27 cellular contexts compared by ENCODE assay signal in genomic region chr7:120320218-120320961, GRCh38. TPM values are rescaled to one million over a fixed set of nuclear protein-coding genes. Genes with fewer than 3 reads are reported as not detected.
DNase-seq lines count a peak whose midpoint lies in the region; ATAC-seq, FAIRE-seq and TF ChIP-seq lines count a peak whose summit lies in the region.
"Had no signal": no experiment of that assay in that cellular context is flagged by ENCODE, and none has a peak within 500 bp of the region (broad histone marks: within the 10 kb centered on the region; RNA-seq: fewer than 3 reads in every experiment).

No MANE protein-coding gene starts in this region.

- H2AFZ ChIP-seq in endothelial cell of umbilical vein (ENCODE audit: low read depth, low read length) = peak overlapping the region; percentile 51

- H3K4me2 ChIP-seq in endothelial cell of umbilical vein (ENCODE audit: insufficient read depth, low read length) = peak overlapping the region; percentile 73
- H3K4me2 ChIP-seq: BLaER1 had no signal

- FAIRE-seq in endothelial cell of umbilical vein (lab: Jason Lieb, UNC) = no peak
- FAIRE-seq: GM12891, H54 had no signal

- no peaks in the 10 kb centered on the region for H3K9me1 ChIP-seq in endothelial cell of umbilical vein (replicated peaks; ENCODE audit: control insufficient read depth, extremely low read depth, insufficient read depth, low read length)

- no peaks in the 10 kb centered on the region for H4K20me1 ChIP-seq in endothelial cell of umbilical vein (replicated peaks; ENCODE audit: control insufficient read depth, extremely low read depth, insufficient read depth, low read length)
- H4K20me1 ChIP-seq: BLaER1 had no signal

- POLR2A ChIA-PET in endothelial cell of umbilical vein (lab: Charles Lee) = no interaction called here

- H3K27me3 ChIP-seq in endothelial cell of umbilical vein (ENCODE audit: control insufficient read depth in 2 of 2, insufficient read depth in 2 of 2, low read length in 2 of 2) (no peaks in the 10 kb centered on the region), spleen (replicated peaks in 1 of 7) (no peaks in the 10 kb centered on the region), right cardiac atrium (ENCODE audit: control insufficient read depth, insufficient read depth) (no peaks in the 10 kb centered on the region)
- H3K27me3 ChIP-seq: BLaER1 had no signal

- no peaks in the 10 kb centered on the region for H3K79me2 ChIP-seq in endothelial cell of umbilical vein (ENCODE audit: control insufficient read depth, insufficient read depth, low read length)

- no TSS peak for BruUV-seq in endothelial cell of umbilical vein (replicated peaks; lab: Mats Ljungman, UMichigan)

- peaks cover 11% of the 10 kb centered on the region for H3K4me1 ChIP-seq in endothelial cell of umbilical vein (ENCODE audit: control insufficient read depth, extremely low read depth, insufficient read depth, low read length)
- H3K4me1 ChIP-seq in spleen = no peaks in the 10 kb centered on the region
- H3K4me1 ChIP-seq in right cardiac atrium (ENCODE audit: control insufficient read depth, insufficient read depth, low read length) = no peaks in the 10 kb centered on the region
- H3K4me1 ChIP-seq: BLaER1 had no signal

- DNase-seq in endothelial cell of umbilical vein (ENCODE audit: low read depth, low spot score) = peak; percentile 47
- DNase-seq in spleen = no peak
- DNase-seq in HT-29 (ENCODE audit: low spot score) = no peak
- no peak for DNase-seq in right cardiac atrium
- DNase-seq: CD4-positive, alpha-beta T cell; COR-L47; DMS 273 treated with DMSO at 0.1 percent for 48 hours; DMS79 treated with DMSO at 0.1 percent for 48 hours; HFFc6; Karpas-422; MV-4-11; NCI-H1105 treated with DMSO at 0.1 percent for 48 hours; NCI-H1694; NCI-H2081; NCI-H2171; NCI-H526 treated with DMSO at 0.1 percent for 48 hours; Right ventricle myocardium superior had no signal

- H3K27ac ChIP-seq in endothelial cell of umbilical vein (ENCODE audit: insufficient read depth, low read depth, low read length) (no peak overlapping the region), spleen (no peak overlapping the region), right cardiac atrium (ENCODE audit: low read length) (no peak overlapping the region)
- H3K27ac ChIP-seq: BLaER1 had no signal

- H3K36me3 ChIP-seq in endothelial cell of umbilical vein (ENCODE audit: control insufficient read depth in 2 of 2, extremely low read depth in 1 of 2, insufficient read depth in 2 of 2, low read length in 2 of 2) (no peaks in the 10 kb centered on the region), spleen (no peaks in the 10 kb centered on the region)
- H3K36me3 ChIP-seq: BLaER1 had no signal

- WGBS in spleen, 5 donors = 51 to 61% (median 57%) methylated on average over 3 of the region's 3 CpGs
- WGBS in right cardiac atrium = 58% methylated on average over 3 of the region's 3 CpGs

- ATAC-seq in GM18870 (IDR thresholded peaks at IDR 0.05; ENCODE audit: unreplicated experiment) (peak; percentile 72), HG03354 (IDR thresholded peaks at IDR 0.05; ENCODE audit: poor library complexity, severe bottlenecking, unreplicated experiment) (peak; percentile 58), right cardiac atrium (no peak), GM19328 (IDR thresholded peaks at IDR 0.05; ENCODE audit: unreplicated experiment) (no peak)

- TF ChIP-seq CTCF in endothelial cell of umbilical vein (IDR thresholded peaks at IDR 0.05; ENCODE audit: extremely low read depth in 1 of 2, insufficient read depth in 1 of 2, low read depth in 1 of 2, low read length in 2 of 2) (no peak), spleen (IDR thresholded peaks at IDR 0.05 in 8 of 11, conservative IDR thresholded peaks at IDR 0.05 in 3 of 11) (no peak)

- dilution Hi-C loops in endothelial cell of umbilical vein (cut with MboI; ENCODE audit: extremely low pct_ligation_motif_present, low sequenced_read_pairs) = no loop called here

- CTCF ChIA-PET in endothelial cell of umbilical vein (lab: Charles Lee) = interaction anchor here (0.6 to 1.3 kb wide), 3 partner anchors 10 to 24 kb away, joined by 3 to 4 read pairs (median 3); no protein-coding TSS in a partner anchor

- H3K9ac ChIP-seq in endothelial cell of umbilical vein (replicated peaks; ENCODE audit: extremely low read depth, insufficient read depth, low read length) = no peak overlapping the region
- H3K9ac ChIP-seq: BLaER1 had no signal

- no peak overlapping the region for H3K4me3 ChIP-seq in endothelial cell of umbilical vein (replicated peaks in 1 of 3; ENCODE audit: insufficient read depth in 1 of 3, low read depth in 1 of 3, low read length in 3 of 3)
- no peak overlapping the region for H3K4me3 ChIP-seq in spleen
- H3K4me3 ChIP-seq in right cardiac atrium (ENCODE audit: low read length) = no peak overlapping the region
- H3K4me3 ChIP-seq: BLaER1 had no signal

- intact Hi-C loops in endothelial cell of umbilical vein (cut with micrococcal nuclease) = loop anchor here (5.0 kb wide), 1 partner anchor 82 kb away; no protein-coding TSS in a partner anchor
- intact Hi-C loops in spleen (cut with DNase I; ENCODE audit: low total_unique reads) = no loop called here
- intact Hi-C loops in right cardiac atrium (cut with DNase I) = no loop called here

- no peaks in the 10 kb centered on the region for H3K9me3 ChIP-seq in endothelial cell of umbilical vein (replicated peaks; ENCODE audit: control insufficient read depth, insufficient read depth, low read length)
- no peaks in the 10 kb centered on the region for H3K9me3 ChIP-seq in spleen
- no peaks in the 10 kb centered on the region for H3K9me3 ChIP-seq in right cardiac atrium (ENCODE audit: control insufficient read depth, low read length)
- H3K9me3 ChIP-seq: BLaER1 had no signal

- TF ChIP-seq POLR2A in endothelial cell of umbilical vein (IDR thresholded peaks at IDR 0.05; ENCODE audit: low read depth, low read length) = no peak
- no peak for TF ChIP-seq POLR2A in spleen (IDR thresholded peaks at IDR 0.05)

TF ChIP-seq in endothelial cell of umbilical vein, 7 proteins besides CTCF, POLR2A, EP300 and RAD21:
- TF ChIP-seq GATA2 (IDR thresholded peaks at IDR 0.05; ENCODE audit: insufficient read depth, insufficient read length, low read depth, low read length) (no peak), MYC (IDR thresholded peaks at IDR 0.05; ENCODE audit: low read depth, low read length) (no peak)

RNA-seq across cellular contexts. Expression of gene KCND2, which starts 47.4 kb away (rescaled TPM):
- 0.05 TPM in 1 of 2 replicates, not detected in the other for total RNA-seq in endothelial cell of umbilical vein
- polyA plus RNA-seq in endothelial cell of umbilical vein = not detected in 2 replicates
- not detected in 2 replicates for polyA plus RNA-seq in endothelial cell of umbilical vein (2011; cell fraction: cytosol; rRNA removed)
- 0.45 TPM in 1 of 2 replicates, not detected in the other for polyA plus RNA-seq in endothelial cell of umbilical vein (2011; cell fraction: nucleus; rRNA removed)
- 0.04 TPM in 1 of 2 replicates, not detected in the other for polyA plus RNA-seq in endothelial cell of umbilical vein (2012)
- 0.06 TPM in 1 of 2 replicates, not detected in the other for polyA minus RNA-seq in endothelial cell of umbilical vein
- polyA minus RNA-seq in endothelial cell of umbilical vein (2011; cell fraction: cytosol; rRNA and poly(A)+ RNA removed) = not detected
- polyA minus RNA-seq in endothelial cell of umbilical vein (2011; cell fraction: nucleus; rRNA and poly(A)+ RNA removed) = 0.14 and 0.19 TPM in 2 replicates
- total RNA-seq in spleen = under 1 TPM in 6 of 7 donors, not detected in 1; 0.13 to 0.80 (median 0.29) TPM
- polyA plus RNA-seq in spleen = under 1 TPM; 0.02 to 0.32 (median 0.11) TPM
- not detected in 2 replicates for total RNA-seq in HT-29 (2014; rRNA removed; shearing (Covaris generic))
- under 1 TPM in 2 of 4 donors, not detected in 2; 0.11 to 0.18 TPM for total RNA-seq in right cardiac atrium
- polyA plus RNA-seq in right cardiac atrium = 0.02 TPM
- total RNA-seq: CD4-positive, alpha-beta T cell; HFFc6; M059J; Right ventricle myocardium superior; RPMI7951; T-helper 1 cell treated with Interleukin-12 subunit alpha and Interleukin-12 subunit beta and Interleukin-4 antibody, amounts not matched to agents 30 ng/mL and 1 ng/mL, for 36 hours had no signal
- polyA plus RNA-seq: IgD-negative memory B cell had no signal

Comparison
In these comparisons a context has a peak if more than half of its experiments do, and no peak if none do; other contexts are left out.
1. ATAC-seq: peak in GM18870 (single experiment) and HG03354 (single experiment); none in right cardiac atrium (0 of 2) and GM19328 (single experiment).